In genomic region chr5:143568105-143568504, GRCh38 we compare ENCODE assay signal across 7 cellular contexts.
"Had no signal": no experiment of that assay in that cellular context is flagged by ENCODE, and none has a peak within 500 bp of the region (broad histone marks: within the 10 kb centered on the region; RNA-seq: fewer than 3 reads in every experiment).

No MANE protein-coding gene starts in this region.

- H3K36me3 Mint-ChIP-seq: IgD-negative memory B cell had no signal

- H3K4me3 Mint-ChIP-seq: IgD-negative memory B cell had no signal

- H3K27ac Mint-ChIP-seq: IgD-negative memory B cell had no signal

- ATAC-seq: K562 had no signal

- H3K27me3 Mint-ChIP-seq: IgD-negative memory B cell had no signal

- FAIRE-seq: HepG2, HTR-8/SVneo, K562 had no signal

- H3K27ac ChIP-seq: HL-60 had no signal

- H3K4me3 ChIP-seq: K562 had no signal

- H3K9me3 Mint-ChIP-seq: IgD-negative memory B cell had no signal

- DNase-seq: IMR-90, KBM-7 had no signal
